ENCODE assay signal across 1 cellular context in the genomic region with DNA sequence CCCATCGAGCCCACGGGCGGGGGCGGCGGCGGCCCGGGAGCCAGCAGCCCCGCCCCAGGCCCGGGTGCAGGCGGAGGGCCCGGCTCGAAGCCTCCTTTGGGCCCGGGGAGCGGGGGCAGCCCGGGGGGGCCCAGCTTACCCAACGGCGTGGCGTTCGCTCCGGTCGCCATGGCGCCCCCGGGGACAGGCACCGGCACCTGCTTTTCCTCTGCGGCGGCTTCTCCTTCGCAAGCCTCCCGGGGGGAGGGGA.
TF ChIP-seq lines count a peak whose summit lies in the region.

No MANE protein-coding gene starts in this region.

TF ChIP-seq in K562, 482 proteins besides CTCF, POLR2A, EP300 and RAD21 (continued from another document):
- TF ChIP-seq MAX (CRISPR knock-in tag; IDR thresholded peaks at IDR 0.05) (no peak), FOXM1 (IDR thresholded peaks at IDR 0.05; ENCODE audit: low read depth) (no peak), FOXM1 (CRISPR knock-in tag; IDR thresholded peaks at IDR 0.05; ENCODE audit: low read depth) (0 out of 2 replicates have a peak, but pooled peaks have one; percentile 70), ZNF766 (CRISPR knock-in tag; conservative IDR thresholded peaks at IDR 0.05) (peak; percentile 41; the same call in 1 of the 2 replicates)
